Comparison of ENCODE assay signal across 10 cellular contexts in genomic region chr6:107061125-107062020, GRCh38. TPM values are rescaled to one million over a fixed set of nuclear protein-coding genes. Genes with fewer than 3 reads are reported as not detected.
DNase-seq lines count a peak whose midpoint lies in the region; ATAC-seq lines count a peak whose summit lies in the region.
"Had no signal": no experiment of that assay in that cellular context is flagged by ENCODE, and none has a peak within 500 bp of the region (broad histone marks: within the 10 kb centered on the region; RNA-seq: fewer than 3 reads in every experiment).

No MANE protein-coding gene starts in this region.

- no peaks in the 10 kb centered on the region for H3K36me3 Mint-ChIP-seq in activated T-cell treated with anti-CD3 and anti-CD28 coated beads, Interleukin-2, amount 50 U/mL, for 4 hours (ENCODE audit: insufficient read depth)
- H3K36me3 Mint-ChIP-seq in activated T-helper 1 cell treated with anti-CD3 and anti-CD28 coated beads, Interleukin-12 subunit alpha, Interleukin-12 subunit beta, Interleukin-2, Interleukin-4 antibody, amounts not matched to agents 30 ng/mL and 10 ng/mL and 1 ng/mL, durations not matched to agents 14 hours and 24 hours and 36 hours (ENCODE audit: low read depth), result peaks cover 1% of the 10 kb centered on the region
- H3K36me3 Mint-ChIP-seq in stimulated activated effector memory CD8-positive, alpha-beta T cell treated with anti-CD3 and anti-CD28 coated beads, Interleukin-12 subunit alpha, Interleukin-12 subunit beta, amount 100 ng/mL, for 72 hours, result peaks cover 7% of the 10 kb centered on the region

- peaks cover 26% of the 10 kb centered on the region for H3K4me1 Mint-ChIP-seq in activated T-cell treated with anti-CD3 and anti-CD28 coated beads, Interleukin-2, amount 50 U/mL, for 4 hours (ENCODE audit: low read depth)
- peaks cover 36% of the 10 kb centered on the region for H3K4me1 Mint-ChIP-seq in activated T-helper 1 cell treated with anti-CD3 and anti-CD28 coated beads, Interleukin-12 subunit alpha, Interleukin-12 subunit beta, Interleukin-2, Interleukin-4 antibody, amounts not matched to agents 30 ng/mL and 10 ng/mL and 1 ng/mL, durations not matched to agents 14 hours and 24 hours and 36 hours (ENCODE audit: low read depth)
- peaks cover 32% of the 10 kb centered on the region for H3K4me1 Mint-ChIP-seq in stimulated activated effector memory CD8-positive, alpha-beta T cell treated with anti-CD3 and anti-CD28 coated beads, Interleukin-12 subunit alpha, Interleukin-12 subunit beta, amount 100 ng/mL, for 72 hours

- H3K4me3 Mint-ChIP-seq in activated T-cell treated with anti-CD3 and anti-CD28 coated beads, Interleukin-2, amount 50 U/mL, for 4 hours, result peak overlapping the region; percentile 62
- peak overlapping the region; percentile 47 for H3K4me3 Mint-ChIP-seq in activated T-helper 1 cell treated with anti-CD3 and anti-CD28 coated beads, Interleukin-12 subunit alpha, Interleukin-12 subunit beta, Interleukin-2, Interleukin-4 antibody, amounts not matched to agents 30 ng/mL and 10 ng/mL and 1 ng/mL, durations not matched to agents 14 hours and 24 hours and 36 hours
- H3K4me3 Mint-ChIP-seq in stimulated activated effector memory CD8-positive, alpha-beta T cell treated with anti-CD3 and anti-CD28 coated beads, Interleukin-12 subunit alpha, Interleukin-12 subunit beta, amount 100 ng/mL, for 72 hours, result peak overlapping the region; percentile 45

- no peaks in the 10 kb centered on the region for H3K27me3 Mint-ChIP-seq in activated T-cell treated with anti-CD3 and anti-CD28 coated beads, Interleukin-2, amount 50 U/mL, for 4 hours (ENCODE audit: low read depth)
- peaks cover 2% of the 10 kb centered on the region for H3K27me3 Mint-ChIP-seq in activated T-helper 1 cell treated with anti-CD3 and anti-CD28 coated beads, Interleukin-12 subunit alpha, Interleukin-12 subunit beta, Interleukin-2, Interleukin-4 antibody, amounts not matched to agents 30 ng/mL and 10 ng/mL and 1 ng/mL, durations not matched to agents 14 hours and 24 hours and 36 hours (ENCODE audit: insufficient read depth)

- H3K9me3 Mint-ChIP-seq in activated T-cell treated with anti-CD3 and anti-CD28 coated beads, Interleukin-2, amount 50 U/mL, for 4 hours, result no peaks in the 10 kb centered on the region
- no peaks in the 10 kb centered on the region for H3K9me3 Mint-ChIP-seq in activated T-helper 1 cell treated with anti-CD3 and anti-CD28 coated beads, Interleukin-12 subunit alpha, Interleukin-12 subunit beta, Interleukin-2, Interleukin-4 antibody, amounts not matched to agents 30 ng/mL and 10 ng/mL and 1 ng/mL, durations not matched to agents 14 hours and 24 hours and 36 hours
- H3K9me3 Mint-ChIP-seq in stimulated activated effector memory CD8-positive, alpha-beta T cell treated with anti-CD3 and anti-CD28 coated beads, Interleukin-12 subunit alpha, Interleukin-12 subunit beta, amount 100 ng/mL, for 72 hours, result no peaks in the 10 kb centered on the region

- DNase-seq in activated T-cell treated with anti-CD3 and anti-CD28 coated beads, Interleukin-2, amount 50 U/mL, for 4 hours, result no peak
- DNase-seq in activated T-cell treated with anti-CD3 and anti-CD28 coated beads for 4 hours, result no peak
- DNase-seq in activated T-helper 1 cell treated with anti-CD3 and anti-CD28 coated beads, Interleukin-12 subunit alpha, Interleukin-12 subunit beta, Interleukin-2, Interleukin-4 antibody, amounts not matched to agents 30 ng/mL and 10 ng/mL and 1 ng/mL, durations not matched to agents 14 hours and 24 hours and 36 hours (ENCODE audit: low spot score), result no peak
- no peak for DNase-seq in stimulated activated effector memory CD8-positive, alpha-beta T cell treated with anti-CD3 and anti-CD28 coated beads, Interleukin-12 subunit alpha, Interleukin-12 subunit beta, amount 100 ng/mL, for 72 hours (ENCODE audit: low spot score in 2 of 2)
- no peak for DNase-seq in NCI-H524 (lab: John Stamatoyannopoulos, UW)
- no peak for DNase-seq in NCI-H2171 (lab: John Stamatoyannopoulos, UW)
- DNase-seq in HT-29 (ENCODE audit: low spot score), result no peak
- DNase-seq: amniotic stem cell, NCI-H1092 treated with DMSO at 0.1 percent for 48 hours had no signal

- H3K27ac Mint-ChIP-seq in activated T-helper 1 cell treated with anti-CD3 and anti-CD28 coated beads, Interleukin-12 subunit alpha, Interleukin-12 subunit beta, Interleukin-2, Interleukin-4 antibody, amounts not matched to agents 30 ng/mL and 10 ng/mL and 1 ng/mL, durations not matched to agents 14 hours and 24 hours and 36 hours, result no peak overlapping the region
- H3K27ac Mint-ChIP-seq in stimulated activated effector memory CD8-positive, alpha-beta T cell treated with anti-CD3 and anti-CD28 coated beads, Interleukin-12 subunit alpha, Interleukin-12 subunit beta, amount 100 ng/mL, for 72 hours, result peak overlapping the region; percentile 63

- intact Hi-C loops in activated T-helper 1 cell treated with anti-CD3 and anti-CD28 coated beads, Interleukin-12 subunit alpha, Interleukin-12 subunit beta, Interleukin-2, Interleukin-4 antibody, amounts not matched to agents 30 ng/mL and 10 ng/mL and 1 ng/mL, durations not matched to agents 14 hours and 24 hours and 36 hours (cut with micrococcal nuclease), result no loop called here

- ATAC-seq in activated T-cell treated with anti-CD3 and anti-CD28 coated beads, Interleukin-2, amount 50 U/mL, for 4 hours, result peak in 1 of 2 donors; percentile 40
- peak; percentile 62 for ATAC-seq in HG02938 (IDR thresholded peaks at IDR 0.05; ENCODE audit: unreplicated experiment)
- peak; percentile 32 for ATAC-seq in stimulated activated effector memory CD8-positive, alpha-beta T cell treated with anti-CD3 and anti-CD28 coated beads, Interleukin-12 subunit alpha, Interleukin-12 subunit beta, amount 100 ng/mL, for 72 hours

RNA-seq across cellular contexts. Expression of gene MTRES1, which starts 33.4 kb away (rescaled TPM):
- total RNA-seq in activated T-cell treated with anti-CD3 and anti-CD28 coated beads, Interleukin-2, amount 50 U/mL, for 4 hours, result 10 to 100 TPM; 15.4 to 17.1 (median 15.9) TPM
- 16.5 and 17.1 TPM in 2 replicates for total RNA-seq in activated T-helper 1 cell treated with anti-CD3 and anti-CD28 coated beads, Interleukin-12 subunit alpha, Interleukin-12 subunit beta, Interleukin-2, Interleukin-4 antibody, amounts not matched to agents 30 ng/mL and 10 ng/mL and 1 ng/mL, durations not matched to agents 14 hours and 24 hours and 36 hours
- total RNA-seq in HT-29 (2014; rRNA removed; shearing (Covaris generic)), result 11.1 and 14.4 TPM in 2 replicates

RNA-seq across cellular contexts. Expression of gene BEND3, which starts 53.9 kb away (rescaled TPM):
- total RNA-seq in activated T-cell treated with anti-CD3 and anti-CD28 coated beads, Interleukin-2, amount 50 U/mL, for 4 hours, result 10 to 100 TPM in 2 of 3 donors, 1 to 10 TPM in 1; 8.9 to 12.0 (median 11.1) TPM
- 12.8 TPM in 2 replicates for total RNA-seq in activated T-helper 1 cell treated with anti-CD3 and anti-CD28 coated beads, Interleukin-12 subunit alpha, Interleukin-12 subunit beta, Interleukin-2, Interleukin-4 antibody, amounts not matched to agents 30 ng/mL and 10 ng/mL and 1 ng/mL, durations not matched to agents 14 hours and 24 hours and 36 hours
- 9.3 and 9.8 TPM in 2 replicates for total RNA-seq in HT-29 (2014; rRNA removed; shearing (Covaris generic))
